In the genomic region with DNA sequence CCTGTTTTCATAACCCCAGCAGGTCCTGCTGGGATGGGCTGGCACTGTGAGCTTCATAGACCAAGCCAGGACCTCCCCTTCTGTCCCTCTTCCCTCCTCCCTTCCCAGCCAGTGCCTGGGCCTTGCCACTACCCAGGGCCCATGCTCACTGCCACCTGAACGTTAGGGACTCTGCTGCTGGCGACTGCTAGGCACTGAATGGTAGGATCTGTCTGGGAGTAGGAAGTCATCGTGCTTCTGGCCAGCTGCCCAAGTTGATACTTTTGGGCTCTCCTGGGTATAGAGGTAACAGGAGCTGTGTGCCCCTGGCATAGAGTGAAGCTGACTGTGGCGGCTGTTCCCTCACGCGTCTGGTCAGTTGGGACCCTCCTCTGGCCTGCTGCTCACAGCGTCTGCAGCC, we compare ENCODE assay signal across 12 cellular contexts.
"Had no signal": no experiment of that assay in that cellular context is flagged by ENCODE, and none has a peak within 500 bp of the region (broad histone marks: within the 10 kb centered on the region; RNA-seq: fewer than 3 reads in every experiment).

No MANE protein-coding gene starts in this region.

- DNase-seq: activated B cell treated with CpG ODN at 0.5 μM for 24 hours; activated CD4-positive, alpha-beta T cell treated with anti-CD3 and anti-CD28 coated beads, Interleukin-2, amount 50 U/mL, for 1 hour; foreskin melanocyte; head of caudate nucleus; mucosa of descending colon; psoas muscle; sigmoid colon; SK-N-SH; stimulated activated naive CD8-positive, alpha-beta T cell treated with anti-CD3 and anti-CD28 coated beads, Interleukin-15, Interleukin-2, amounts not matched to agents 100 U/mL and 50 U/mL, for 24 hours; T-helper 17 cell had no signal

- ATAC-seq: mucosa of descending colon; psoas muscle; stimulated activated naive CD8-positive, alpha-beta T cell treated with anti-CD3 and anti-CD28 coated beads, Interleukin-15, Interleukin-2, amounts not matched to agents 100 U/mL and 50 U/mL, for 24 hours; T-helper 17 cell had no signal

- H3K9me3 Mint-ChIP-seq: activated B cell treated with CpG ODN at 0.5 μM for 24 hours; natural killer cell treated with Interleukin-12 subunit alpha and Interleukin-12 subunit beta and Interleukin-15 and Interleukin-18, amount 100 ng/mL, for 72 hours had no signal

- H3K27me3 Mint-ChIP-seq: activated B cell treated with CpG ODN at 0.5 μM for 24 hours; activated naive CD8-positive, alpha-beta T cell; natural killer cell treated with Interleukin-12 subunit alpha and Interleukin-12 subunit beta and Interleukin-15 and Interleukin-18, amount 100 ng/mL, for 72 hours; T-helper 17 cell had no signal

- H3K4me3 Mint-ChIP-seq: activated B cell treated with CpG ODN at 0.5 μM for 24 hours; activated naive CD8-positive, alpha-beta T cell; natural killer cell treated with Interleukin-12 subunit alpha and Interleukin-12 subunit beta and Interleukin-15 and Interleukin-18, amount 100 ng/mL, for 72 hours; T-helper 17 cell had no signal

- H3K27ac Mint-ChIP-seq: activated B cell treated with CpG ODN at 0.5 μM for 24 hours, T-helper 17 cell had no signal
